ENCODE assay signal across 16 cellular contexts in the genomic region with DNA sequence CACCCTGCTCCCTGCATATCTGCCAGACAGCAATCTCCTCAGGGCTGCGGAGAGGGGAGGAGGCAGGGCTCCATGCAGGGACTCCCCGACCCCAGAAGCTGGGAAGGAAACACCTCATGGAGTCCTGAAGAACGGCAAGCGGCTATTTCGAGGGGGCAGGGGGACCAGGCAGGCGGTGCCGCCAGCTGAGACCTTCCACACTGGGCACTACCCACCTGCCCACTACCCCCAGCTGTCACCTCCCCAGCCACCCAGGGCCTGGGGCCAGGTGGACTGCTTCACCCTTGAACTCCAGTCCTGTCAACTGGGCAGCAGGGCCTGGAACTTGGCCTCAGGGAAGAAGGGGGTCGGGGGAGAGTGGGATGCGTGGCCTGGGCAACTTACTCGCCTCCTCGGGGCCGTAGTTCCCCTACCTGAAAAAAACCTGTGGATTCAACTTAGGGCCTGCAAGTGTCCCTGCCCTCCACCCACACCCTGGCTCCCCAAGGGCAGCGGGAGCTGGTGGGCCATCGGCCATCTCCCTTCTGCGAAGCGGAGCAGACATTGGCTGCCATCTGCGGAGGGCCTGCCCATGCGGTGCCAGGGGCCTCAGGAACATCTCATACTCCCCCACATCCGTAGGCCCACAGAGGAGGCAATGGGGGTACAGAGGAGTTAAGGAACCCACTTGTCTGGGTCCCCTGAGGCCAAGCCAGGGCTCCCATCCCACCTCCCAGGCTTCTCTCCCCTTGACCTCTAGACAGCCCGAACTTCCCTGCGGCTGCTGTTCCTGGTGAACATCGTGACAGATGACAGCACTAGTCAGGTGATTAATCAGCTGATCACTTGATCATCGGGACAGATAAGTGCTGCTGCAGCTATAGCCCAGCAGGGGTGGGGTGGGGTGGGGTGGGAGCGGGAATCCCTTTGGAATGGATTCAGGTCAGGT. TPM values are rescaled to one million over a fixed set of nuclear protein-coding genes. Genes with fewer than 3 reads are reported as not detected.
A peak's percentile ranks its signal among the peaks of the same experiment; 100 is the strongest.
DNase-seq lines count a peak whose midpoint lies in the region; ATAC-seq and TF ChIP-seq lines count a peak whose summit lies in the region.
"Had no signal": no experiment of that assay in that cellular context is flagged by ENCODE, and none has a peak within 500 bp of the region (broad histone marks: within the 10 kb centered on the region; RNA-seq: fewer than 3 reads in every experiment).

No MANE protein-coding gene starts in this region.

- H3K9me3 Mint-ChIP-seq in CD4-positive, CD25-positive, alpha-beta regulatory T cell: peaks cover 0 to 2% (median 0%) of the 10 kb centered on the region in 7 donors
- H3K9me3 Mint-ChIP-seq in IgD-negative memory B cell (no peaks in the 10 kb centered on the region), WTC11 (no peaks in the 10 kb centered on the region)
- no peaks in the 10 kb centered on the region for H3K9me3 Mint-ChIP-seq in dendritic cell treated with granulocyte-macrophage colony-stimulating factor and Interleukin-4, amounts not matched to agents 40 ng/mL and 50 ng/mL, for 4 days
- H3K9me3 Mint-ChIP-seq: CD14-positive monocyte had no signal

- intact Hi-C loops in dendritic cell treated with granulocyte-macrophage colony-stimulating factor and Interleukin-4, amounts not matched to agents 40 ng/mL and 50 ng/mL, for 4 days (cut with micrococcal nuclease): loop anchor here (2.0 kb wide), 1 partner anchor 29 kb away; no protein-coding TSS in a partner anchor

- DNase-seq in CD4-positive, CD25-positive, alpha-beta regulatory T cell: no peak
- DNase-seq in nucleus accumbens (lab: John Stamatoyannopoulos, UW) (peak in 29 of 56 donors; percentile 21 to 63 (median 42)), WTC11 (ENCODE audit: low spot score) (no peak), NCI-H1436 (lab: John Stamatoyannopoulos, UW) (no peak), cortex of kidney (lab: John Stamatoyannopoulos, UW) (no peak), iPS-NIHi7 (ENCODE audit: extremely low spot score) (no peak)
- DNase-seq: activated naive CD4-positive, alpha-beta T cell; EL; NCI-H187 treated with DMSO at 0.1 percent for 48 hours; NCI-H748 treated with DMSO at 0.1 percent for 48 hours; T-helper 9 cell had no signal

- CTCF ChIA-PET in WTC11 (lab: Charles Lee): interaction anchor here (0.6 to 1.5 kb wide), 3 partner anchors 27 to 99 kb away, joined by 3 read pairs; no protein-coding TSS in a partner anchor

- peak overlapping the region in 2 of 4 donors; percentile 21 to 25 for H3K4me3 Mint-ChIP-seq in CD4-positive, CD25-positive, alpha-beta regulatory T cell
- H3K4me3 Mint-ChIP-seq in IgD-negative memory B cell (peak overlapping the region in 1 of 4 donors; percentile 2), WTC11 (no peak overlapping the region)
- no peak overlapping the region for H3K4me3 Mint-ChIP-seq in dendritic cell treated with granulocyte-macrophage colony-stimulating factor and Interleukin-4, amounts not matched to agents 40 ng/mL and 50 ng/mL, for 4 days
- H3K4me3 Mint-ChIP-seq: CD14-positive monocyte had no signal

- no peaks in the 10 kb centered on the region for H3K9me3 ChIP-seq in CD4-positive, CD25-positive, alpha-beta regulatory T cell (ENCODE audit: control insufficient read depth in 2 of 2, low read length in 2 of 2)
- H3K9me3 ChIP-seq: upper lobe of left lung had no signal

- H3K36me3 Mint-ChIP-seq in CD4-positive, CD25-positive, alpha-beta regulatory T cell: peaks cover 5% of the 10 kb centered on the region
- H3K36me3 Mint-ChIP-seq in IgD-negative memory B cell (no peaks in the 10 kb centered on the region), WTC11 (no peaks in the 10 kb centered on the region)
- peaks cover 25% of the 10 kb centered on the region for H3K36me3 Mint-ChIP-seq in dendritic cell treated with granulocyte-macrophage colony-stimulating factor and Interleukin-4, amounts not matched to agents 40 ng/mL and 50 ng/mL, for 4 days (ENCODE audit: low read depth)

- H3K27me3 ChIP-seq in CD4-positive, CD25-positive, alpha-beta regulatory T cell (ENCODE audit: control insufficient read depth, insufficient read depth, low read length): no peaks in the 10 kb centered on the region
- H3K27me3 ChIP-seq: upper lobe of left lung had no signal

- no peaks in the 10 kb centered on the region for H3K27me3 Mint-ChIP-seq in CD4-positive, CD25-positive, alpha-beta regulatory T cell
- H3K27me3 Mint-ChIP-seq in IgD-negative memory B cell (no peaks in the 10 kb centered on the region), WTC11 (ENCODE audit: low read depth) (no peaks in the 10 kb centered on the region; the same call in 1 of the 2 replicates)
- H3K27me3 Mint-ChIP-seq in dendritic cell treated with granulocyte-macrophage colony-stimulating factor and Interleukin-4, amounts not matched to agents 40 ng/mL and 50 ng/mL, for 4 days: no peaks in the 10 kb centered on the region

- H3K4me1 Mint-ChIP-seq in CD4-positive, CD25-positive, alpha-beta regulatory T cell: peaks cover 14 to 86% (median 35%) of the 10 kb centered on the region in 4 donors
- H3K4me1 Mint-ChIP-seq in IgD-negative memory B cell: peaks cover 21 to 31% (median 26%) of the 10 kb centered on the region in 3 donors
- H3K4me1 Mint-ChIP-seq in dendritic cell treated with granulocyte-macrophage colony-stimulating factor and Interleukin-4, amounts not matched to agents 40 ng/mL and 50 ng/mL, for 4 days (ENCODE audit: low read depth): peaks cover 98% of the 10 kb centered on the region
- H3K4me1 Mint-ChIP-seq in WTC11: peaks cover 7% of the 10 kb centered on the region

- H3K4me1 ChIP-seq in CD4-positive, CD25-positive, alpha-beta regulatory T cell (ENCODE audit: control insufficient read depth, insufficient read depth, low read length, poor library complexity, severe bottlenecking): peaks cover 83% of the 10 kb centered on the region

- POLR2A ChIA-PET in WTC11 (lab: Charles Lee): no interaction called here

- peak overlapping the region; percentile 98 for H3K27ac ChIP-seq in CD4-positive, CD25-positive, alpha-beta regulatory T cell (ENCODE audit: insufficient read depth, low read length, poor library complexity, severe bottlenecking)

- no peak for ATAC-seq in CD4-positive, CD25-positive, alpha-beta regulatory T cell (ENCODE audit: low read depth in 2 of 2)
- no peak for ATAC-seq in WTC11
- ATAC-seq: HCT116 had no signal

- TF ChIP-seq CTCF in WTC11 (IDR thresholded peaks at IDR 0.05): no peak

- peak overlapping the region; percentile 65 to 90 (median 83) for H3K27ac Mint-ChIP-seq in CD4-positive, CD25-positive, alpha-beta regulatory T cell
- H3K27ac Mint-ChIP-seq in IgD-negative memory B cell (peak overlapping the region in 2 of 3 donors; percentile 90 to 98), WTC11 (no peak overlapping the region)
- H3K27ac Mint-ChIP-seq in dendritic cell treated with granulocyte-macrophage colony-stimulating factor and Interleukin-4, amounts not matched to agents 40 ng/mL and 50 ng/mL, for 4 days: peak overlapping the region; percentile 85

- H3K4me3 ChIP-seq in CD4-positive, CD25-positive, alpha-beta regulatory T cell (ENCODE audit: low read depth, low read length): no peak overlapping the region
- H3K4me3 ChIP-seq: upper lobe of left lung had no signal

- H3K36me3 ChIP-seq in CD4-positive, CD25-positive, alpha-beta regulatory T cell (ENCODE audit: control insufficient read depth, insufficient read depth, low read length): no peaks in the 10 kb centered on the region
- H3K36me3 ChIP-seq: upper lobe of left lung had no signal

TF ChIP-seq in WTC11, 78 proteins besides CTCF, POLR2A, EP300 and RAD21 (continues in another document):
- TF ChIP-seq TEAD4 (CRISPR knock-in tag; IDR thresholded peaks at IDR 0.05) (no peak), ZNF317 (CRISPR knock-in tag; IDR thresholded peaks at IDR 0.05; ENCODE audit: borderline replicate concordance, low read depth) (no peak), MXD4 (CRISPR knock-in tag; IDR thresholded peaks at IDR 0.05; ENCODE audit: borderline replicate concordance) (no peak), NR2C2 (CRISPR knock-in tag; IDR thresholded peaks at IDR 0.05) (no peak), SMAD4 (CRISPR knock-in tag; IDR thresholded peaks at IDR 0.05) (no peak), ZNF416 (CRISPR knock-in tag; IDR thresholded peaks at IDR 0.05) (no peak), JAZF1 (CRISPR knock-in tag; IDR thresholded peaks at IDR 0.05) (no peak), NR1H2 (CRISPR knock-in tag; IDR thresholded peaks at IDR 0.05) (no peak), ZNF263 (CRISPR knock-in tag; IDR thresholded peaks at IDR 0.05; ENCODE audit: low read depth) (no peak)
- TF ChIP-seq, protein P1, sequence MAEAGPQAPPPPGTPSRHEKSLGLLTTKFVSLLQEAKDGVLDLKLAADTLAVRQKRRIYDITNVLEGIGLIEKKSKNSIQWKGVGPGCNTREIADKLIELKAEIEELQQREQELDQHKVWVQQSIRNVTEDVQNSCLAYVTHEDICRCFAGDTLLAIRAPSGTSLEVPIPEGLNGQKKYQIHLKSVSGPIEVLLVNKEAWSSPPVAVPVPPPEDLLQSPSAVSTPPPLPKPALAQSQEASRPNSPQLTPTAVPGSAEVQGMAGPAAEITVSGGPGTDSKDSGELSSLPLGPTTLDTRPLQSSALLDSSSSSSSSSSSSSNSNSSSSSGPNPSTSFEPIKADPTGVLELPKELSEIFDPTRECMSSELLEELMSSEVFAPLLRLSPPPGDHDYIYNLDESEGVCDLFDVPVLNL (CRISPR knock-in tag; IDR thresholded peaks at IDR 0.05; ENCODE audit: borderline replicate concordance, low read depth): no peak
- TF ChIP-seq, protein P2, sequence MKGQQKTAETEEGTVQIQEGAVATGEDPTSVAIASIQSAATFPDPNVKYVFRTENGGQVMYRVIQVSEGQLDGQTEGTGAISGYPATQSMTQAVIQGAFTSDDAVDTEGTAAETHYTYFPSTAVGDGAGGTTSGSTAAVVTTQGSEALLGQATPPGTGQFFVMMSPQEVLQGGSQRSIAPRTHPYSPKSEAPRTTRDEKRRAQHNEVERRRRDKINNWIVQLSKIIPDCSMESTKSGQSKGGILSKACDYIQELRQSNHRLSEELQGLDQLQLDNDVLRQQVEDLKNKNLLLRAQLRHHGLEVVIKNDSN (CRISPR knock-in tag; IDR thresholded peaks at IDR 0.05): no peak

RNA-seq across cellular contexts. Expression of a gene that starts 18.5 kb away (rescaled TPM):
- 228 TPM for total RNA-seq in CD4-positive, CD25-positive, alpha-beta regulatory T cell
- polyA plus RNA-seq in CD4-positive, CD25-positive, alpha-beta regulatory T cell: 10 to 100 TPM; 34.6 to 64.2 (median 49.2) TPM
- polyA plus RNA-seq in IgD-negative memory B cell: 16.9 TPM
- 19.5 to 23.2 TPM (median 22.9 TPM) in 3 replicates for total RNA-seq in WTC11 (2021)

RNA-seq across cellular contexts. Expression of a gene that starts 24.2 kb away (rescaled TPM):
- 1.5 TPM for total RNA-seq in CD4-positive, CD25-positive, alpha-beta regulatory T cell
- 1 to 10 TPM in 1 of 4 donors, under 1 TPM in 1, not detected in 2; 0.67 to 1.6 TPM for polyA plus RNA-seq in CD4-positive, CD25-positive, alpha-beta regulatory T cell
- 1.7 TPM for polyA plus RNA-seq in IgD-negative memory B cell
- total RNA-seq in WTC11 (2021): 14.5 to 16.7 TPM (median 16.5 TPM) in 3 replicates

Comparison
In these comparisons a context has a peak if more than half of its experiments do, and no peak if none do; other contexts are left out.
1. DNase-seq: peak in nucleus accumbens (29 of 56); none in CD4-positive, CD25-positive, alpha-beta regulatory T cell (0 of 3), WTC11 (single experiment), NCI-H1436 (single experiment), cortex of kidney (single experiment) and iPS-NIHi7 (single experiment).